ENCODE assay signal across 11 cellular contexts in genomic region chr12:124613151-124613585, GRCh38. TPM values are rescaled to one million over a fixed set of nuclear protein-coding genes. Genes with fewer than 3 reads are reported as not detected.
DNase-seq lines count a peak whose midpoint lies in the region; ATAC-seq and TF ChIP-seq lines count a peak whose summit lies in the region.
"Had no signal": no experiment of that assay in that cellular context is flagged by ENCODE, and none has a peak within 500 bp of the region (broad histone marks: within the 10 kb centered on the region; RNA-seq: fewer than 3 reads in every experiment).

No MANE protein-coding gene starts in this region.

- DNase-seq in EH (ENCODE audit: low read depth) (peak; percentile 77), NCI-H446 treated with DMSO at 0.1 percent for 48 hours (lab: John Stamatoyannopoulos, UW) (peak; percentile 41), endothelial cell (ENCODE audit: low spot score) (no peak), osteoblast (ENCODE audit: insufficient read length, low spot score, missing footprints) (peak; percentile 91), iPS-NIHi11 (ENCODE audit: low spot score) (no peak), NCI-H1105 (lab: John Stamatoyannopoulos, UW) (no peak), ascending aorta (ENCODE audit: low spot score in 2 of 2) (no peak)
- DNase-seq: activated CD8-positive, alpha-beta memory T cell treated with anti-CD3 and anti-CD28 coated beads, Interleukin-2, amount 10 ng/mL, durations not matched to agents 7 days and 5 days; CD8-positive, alpha-beta memory T cell; esophagus squamous epithelium had no signal

- H3K36me3 ChIP-seq in osteoblast (ENCODE audit: insufficient read depth, low read length) (no peaks in the 10 kb centered on the region), ascending aorta (no peaks in the 10 kb centered on the region)
- H3K36me3 ChIP-seq: esophagus squamous epithelium had no signal

- no peaks in the 10 kb centered on the region for H3K9me3 Mint-ChIP-seq in endothelial cell (ENCODE audit: unreplicated experiment)
- H3K9me3 Mint-ChIP-seq: CD8-positive, alpha-beta memory T cell had no signal

- no peak overlapping the region for H3K4me3 ChIP-seq in osteoblast (ENCODE audit: insufficient read depth, low read length)
- H3K4me3 ChIP-seq in ascending aorta: no peak overlapping the region
- H3K4me3 ChIP-seq: esophagus squamous epithelium had no signal

- H3K4me2 ChIP-seq in osteoblast (ENCODE audit: insufficient read depth, low read length): no peak overlapping the region

- intact Hi-C loops in ascending aorta (cut with DNase I): no loop called here

- H3K36me3 Mint-ChIP-seq in endothelial cell (ENCODE audit: low read depth, unreplicated experiment): peaks cover 3% of the 10 kb centered on the region
- H3K36me3 Mint-ChIP-seq: activated CD8-positive, alpha-beta memory T cell treated with anti-CD3 and anti-CD28 coated beads, Interleukin-2, amount 10 ng/mL, durations not matched to agents 7 days and 5 days had no signal

- no peak overlapping the region for H3K27ac Mint-ChIP-seq in endothelial cell (ENCODE audit: unreplicated experiment)
- H3K27ac Mint-ChIP-seq: activated CD8-positive, alpha-beta memory T cell treated with anti-CD3 and anti-CD28 coated beads, Interleukin-2, amount 10 ng/mL, durations not matched to agents 7 days and 5 days had no signal

- H3K79me2 ChIP-seq in osteoblast (ENCODE audit: insufficient read depth, low read length): no peaks in the 10 kb centered on the region

- no peak overlapping the region for H2AFZ ChIP-seq in osteoblast (ENCODE audit: low read length)

- H3K4me1 ChIP-seq in osteoblast (ENCODE audit: insufficient read depth, low read length): peaks cover 7% of the 10 kb centered on the region
- H3K4me1 ChIP-seq in ascending aorta: peaks cover 0 to 6% of the 10 kb centered on the region in 2 donors

- H3K27me3 ChIP-seq in osteoblast (ENCODE audit: insufficient read depth, low read length) (peaks cover 5% of the 10 kb centered on the region), ascending aorta (no peaks in the 10 kb centered on the region)

- no peak overlapping the region for H3K27ac ChIP-seq in osteoblast (ENCODE audit: low read depth, low read length)
- no peak overlapping the region for H3K27ac ChIP-seq in ascending aorta

- H4K20me1 ChIP-seq in osteoblast (ENCODE audit: insufficient read depth, low read length): no peaks in the 10 kb centered on the region

- peak overlapping the region; percentile 25 for H3K4me3 Mint-ChIP-seq in endothelial cell (ENCODE audit: unreplicated experiment)
- H3K4me3 Mint-ChIP-seq: activated CD8-positive, alpha-beta memory T cell treated with anti-CD3 and anti-CD28 coated beads, Interleukin-2, amount 10 ng/mL, durations not matched to agents 7 days and 5 days; CD8-positive, alpha-beta memory T cell had no signal

- H3K27me3 Mint-ChIP-seq in endothelial cell (ENCODE audit: unreplicated experiment): peaks cover 1% of the 10 kb centered on the region

- no peaks in the 10 kb centered on the region for H3K4me1 Mint-ChIP-seq in endothelial cell (ENCODE audit: unreplicated experiment)

- H3K9me3 ChIP-seq in osteoblast (ENCODE audit: low read depth, low read length) (no peaks in the 10 kb centered on the region), ascending aorta (no peaks in the 10 kb centered on the region)

- ATAC-seq in HG02588 (IDR thresholded peaks at IDR 0.05; ENCODE audit: unreplicated experiment): no peak
- ATAC-seq: activated CD8-positive, alpha-beta memory T cell treated with anti-CD3 and anti-CD28 coated beads, Interleukin-2, amount 10 ng/mL, durations not matched to agents 7 days and 5 days had no signal

- TF ChIP-seq CTCF in endothelial cell (IDR thresholded peaks at IDR 0.05; ENCODE audit: unreplicated experiment) (no peak), osteoblast (IDR thresholded peaks at IDR 0.05; ENCODE audit: extremely low read depth, low read depth, low read length) (no peak), ascending aorta (IDR thresholded peaks at IDR 0.05) (no peak)

RNA-seq across cellular contexts. Expression of gene NCOR2, which starts 45.8 kb away (rescaled TPM):
- total RNA-seq in endothelial cell (ENCODE audit: unreplicated experiment) (132 TPM), osteoblast (45.2 and 47.1 TPM in 2 replicates), ascending aorta (134 TPM)

Comparison
In these comparisons a context has a peak if more than half of its experiments do, and no peak if none do; other contexts are left out.
1. DNase-seq: peak in EH (single experiment), NCI-H446 treated with DMSO at 0.1 percent for 48 hours (single experiment) and osteoblast (single experiment); none in endothelial cell (single experiment), iPS-NIHi11 (single experiment), NCI-H1105 (single experiment) and ascending aorta (0 of 2).